ENCODE assay signal across 14 cellular contexts in the genomic region with DNA sequence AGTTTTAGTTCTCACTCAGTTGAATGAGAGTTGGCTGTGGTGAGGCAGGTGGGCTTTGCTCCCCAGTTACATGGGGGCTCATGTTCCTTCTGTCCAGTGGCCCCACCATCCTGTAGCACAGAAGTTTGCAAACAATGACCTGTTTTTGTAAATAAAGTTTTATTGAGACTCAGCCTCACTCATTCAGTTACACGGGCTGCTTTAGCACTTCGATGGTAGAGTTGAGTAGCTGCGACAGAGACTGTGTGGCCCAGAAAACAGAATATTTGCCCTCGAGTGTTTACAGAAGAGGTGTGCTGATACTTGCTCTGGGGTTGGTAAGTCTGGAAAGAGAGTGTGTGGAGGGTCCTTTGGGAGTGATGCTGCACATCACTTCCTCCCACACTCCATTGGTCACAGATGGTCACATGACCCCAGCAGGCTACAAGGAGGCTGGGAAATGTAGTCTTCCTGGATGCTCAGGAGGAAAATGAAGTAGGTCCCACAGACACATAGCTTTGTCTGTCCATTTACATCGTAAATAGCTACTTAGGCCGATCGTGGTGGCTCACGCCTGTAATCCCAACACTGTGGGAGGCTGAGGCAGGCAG. TPM values are rescaled to one million over a fixed set of nuclear protein-coding genes. Genes with fewer than 3 reads are reported as not detected.
DNase-seq lines count a peak whose midpoint lies in the region; ATAC-seq and TF ChIP-seq lines count a peak whose summit lies in the region.
"Had no signal": no experiment of that assay in that cellular context is flagged by ENCODE, and none has a peak within 500 bp of the region (broad histone marks: within the 10 kb centered on the region; RNA-seq: fewer than 3 reads in every experiment).

No MANE protein-coding gene starts in this region.

- no peak overlapping the region for H2AFZ ChIP-seq in SK-N-SH (ENCODE audit: low read depth)

- WGBS in SK-N-SH (ENCODE audit: low lambda C conversion rate): 76% methylated on average over 8 of the region's 8 CpGs
- WGBS in aorta, 2 donors: 78 to 82% methylated on average over 8 of the region's 8 CpGs

- no peak overlapping the region for H3K9ac ChIP-seq in SK-N-SH

- H3K9me3 Mint-ChIP-seq in activated CD4-positive, alpha-beta T cell treated with anti-CD3 and anti-CD28 coated beads, Interleukin-2, amount 10 ng/mL, durations not matched to agents 24 days and 14 days: no peaks in the 10 kb centered on the region
- H3K9me3 Mint-ChIP-seq: activated T-cell treated with anti-CD3 and anti-CD28 coated beads, Interleukin-2, amount 50 U/mL, for 24 hours had no signal

- H3K4me3 Mint-ChIP-seq in activated CD4-positive, alpha-beta T cell treated with anti-CD3 and anti-CD28 coated beads, Interleukin-2, amount 10 ng/mL, durations not matched to agents 24 days and 14 days: no peak overlapping the region
- H3K4me3 Mint-ChIP-seq: activated T-cell treated with anti-CD3 and anti-CD28 coated beads, Interleukin-2, amount 50 U/mL, for 24 hours; T-helper 17 cell had no signal

- no peaks in the 10 kb centered on the region for H3K79me2 ChIP-seq in SK-N-SH (ENCODE audit: insufficient read depth)

- no peaks in the 10 kb centered on the region for H3F3A ChIP-seq in SK-N-SH (replicated peaks; ENCODE audit: insufficient read depth)

- DNase-seq in EL (peak; percentile 24), HT1080 (ENCODE audit: low read depth) (peak; percentile 59), SK-N-SH (peak; percentile 75), left lobe of liver (ENCODE audit: low spot score) (peak; percentile 5), aorta (no peak), DMS79 (lab: John Stamatoyannopoulos, UW) (no peak), SIG-M5 (lab: John Stamatoyannopoulos, UW) (no peak)
- DNase-seq in activated CD4-positive, alpha-beta T cell treated with anti-CD3 and anti-CD28 coated beads, Interleukin-2, amount 10 ng/mL, durations not matched to agents 24 days and 14 days: no peak
- DNase-seq: activated T-cell treated with anti-CD3 and anti-CD28 coated beads, Interleukin-2, amount 50 U/mL, for 24 hours; GDM1; mammary epithelial cell; T-helper 17 cell had no signal

- H3K4me1 ChIP-seq in SK-N-SH (ENCODE audit: control insufficient read depth in 1 of 2, insufficient read depth in 2 of 2, low read depth in 1 of 2, low read length in 1 of 2) (peaks cover 0 to 11% of the 10 kb centered on the region in 2 experiments; a peak in 1 of 4 replicates), aorta (ENCODE audit: control insufficient read depth in 1 of 2, insufficient read depth in 2 of 2, low read length in 2 of 2) (no peaks in the 10 kb centered on the region)

- no peak for TF ChIP-seq CTCF in SK-N-SH (IDR thresholded peaks at IDR 0.05)

- H3K9me3 ChIP-seq in SK-N-SH (no peaks in the 10 kb centered on the region), aorta (ENCODE audit: control insufficient read depth, low read length) (peaks cover 6% of the 10 kb centered on the region)

- CTCF ChIA-PET in SK-N-SH (lab: Yijun Ruan, JAX): interaction anchor here (0.6 to 6.1 kb wide), 5 partner anchors 9 to 40 kb away, joined by 3 to 52 read pairs (median 3); no protein-coding TSS in a partner anchor

- H3K36me3 Mint-ChIP-seq in activated CD4-positive, alpha-beta T cell treated with anti-CD3 and anti-CD28 coated beads, Interleukin-2, amount 10 ng/mL, durations not matched to agents 24 days and 14 days (ENCODE audit: low read depth): no peaks in the 10 kb centered on the region

- H3K27ac Mint-ChIP-seq in activated CD4-positive, alpha-beta T cell treated with anti-CD3 and anti-CD28 coated beads, Interleukin-2, amount 10 ng/mL, durations not matched to agents 24 days and 14 days: no peak overlapping the region
- H3K27ac Mint-ChIP-seq: activated T-cell treated with anti-CD3 and anti-CD28 coated beads, Interleukin-2, amount 50 U/mL, for 24 hours; T-helper 17 cell had no signal

- no peak for TF ChIP-seq EP300 in SK-N-SH (IDR thresholded peaks at IDR 0.05; ENCODE audit: borderline replicate concordance in 1 of 2, low read depth in 1 of 2, low read length in 1 of 2)

- intact Hi-C loops in aorta (cut with DNase I): no loop called here
- intact Hi-C loops in activated CD4-positive, alpha-beta T cell treated with anti-CD3 and anti-CD28 coated beads, Interleukin-2, amount 10 ng/mL, durations not matched to agents 24 days and 14 days (cut with micrococcal nuclease): no loop called here

- ATAC-seq in left lobe of liver (no peak), aorta (ENCODE audit: low FRiP score) (no peak)
- ATAC-seq: T-helper 17 cell had no signal

- POLR2A ChIA-PET in SK-N-SH (lab: Yijun Ruan, JAX): no interaction called here

- no peak overlapping the region for H3K4me2 ChIP-seq in SK-N-SH

- H3K27me3 Mint-ChIP-seq in activated CD4-positive, alpha-beta T cell treated with anti-CD3 and anti-CD28 coated beads, Interleukin-2, amount 10 ng/mL, durations not matched to agents 24 days and 14 days: peaks cover 7% of the 10 kb centered on the region

- no peaks in the 10 kb centered on the region for H3K9me2 ChIP-seq in SK-N-SH

- H3K27me3 ChIP-seq in SK-N-SH (ENCODE audit: insufficient read depth) (peaks cover 5% of the 10 kb centered on the region; the same call in 1 of the 2 replicates), aorta (ENCODE audit: control insufficient read depth in 1 of 2, insufficient read depth in 2 of 2, low read length in 1 of 2) (no peaks in the 10 kb centered on the region)

- no peak for TF ChIP-seq RAD21 in SK-N-SH (IDR thresholded peaks at IDR 0.05; ENCODE audit: low read length)

- H3K27ac ChIP-seq in SK-N-SH (ENCODE audit: low read depth in 2 of 2, low read length in 1 of 2): no peak overlapping the region
- H3K27ac ChIP-seq in aorta (ENCODE audit: low read depth in 1 of 2, low read length in 2 of 2): no peak overlapping the region

- no peak overlapping the region for H3K4me3 ChIP-seq in SK-N-SH (ENCODE audit: low read depth in 2 of 2, low read length in 1 of 2)
- H3K4me3 ChIP-seq in aorta (ENCODE audit: low read length in 2 of 2): no peak overlapping the region

- no peaks in the 10 kb centered on the region for H3K4me1 Mint-ChIP-seq in activated CD4-positive, alpha-beta T cell treated with anti-CD3 and anti-CD28 coated beads, Interleukin-2, amount 10 ng/mL, durations not matched to agents 24 days and 14 days

- H3K36me3 ChIP-seq in SK-N-SH (replicated peaks in 1 of 2; ENCODE audit: control insufficient read depth in 1 of 2, insufficient read depth in 2 of 2, low read length in 1 of 2): no peaks in the 10 kb centered on the region
- no peaks in the 10 kb centered on the region for H3K36me3 ChIP-seq in aorta (ENCODE audit: control insufficient read depth in 1 of 2, insufficient read depth in 2 of 2, low read length in 1 of 2)

- H4K20me1 ChIP-seq in SK-N-SH (ENCODE audit: insufficient read depth): no peaks in the 10 kb centered on the region

TF ChIP-seq in SK-N-SH, 30 proteins besides CTCF, POLR2A, EP300 and RAD21:
- no peak for TF ChIP-seq POLR2AphosphoS5 (IDR thresholded peaks at IDR 0.05; ENCODE audit: low read depth, low read length)
- TF ChIP-seq, protein P1, sequence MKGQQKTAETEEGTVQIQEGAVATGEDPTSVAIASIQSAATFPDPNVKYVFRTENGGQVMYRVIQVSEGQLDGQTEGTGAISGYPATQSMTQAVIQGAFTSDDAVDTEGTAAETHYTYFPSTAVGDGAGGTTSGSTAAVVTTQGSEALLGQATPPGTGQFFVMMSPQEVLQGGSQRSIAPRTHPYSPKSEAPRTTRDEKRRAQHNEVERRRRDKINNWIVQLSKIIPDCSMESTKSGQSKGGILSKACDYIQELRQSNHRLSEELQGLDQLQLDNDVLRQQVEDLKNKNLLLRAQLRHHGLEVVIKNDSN (IDR thresholded peaks at IDR 0.05; ENCODE audit: borderline replicate concordance, low read depth): peak; percentile 86

RNA-seq across cellular contexts. Expression of gene IFT27, which starts 34.6 kb away (rescaled TPM):
- total RNA-seq in HT1080 (2014; rRNA removed; shearing (Covaris generic)): 0.10 and 0.29 TPM in 2 replicates
- polyA plus RNA-seq in HT1080 (2015; cell fraction: cytosol; rRNA removed): 1.1 and 1.6 TPM in 2 replicates
- polyA plus RNA-seq in HT1080 (2015; cell fraction: nucleus; rRNA removed): 3.0 and 6.0 TPM in 2 replicates
- polyA plus RNA-seq in SK-N-SH (2012; rRNA removed) (29.4 and 31.5 TPM in 2 replicates), aorta (10 to 100 TPM in 1 of 2 donors, 1 to 10 TPM in 1; 9.5 to 23.3 TPM)
- polyA plus RNA-seq in SK-N-SH (2012; cell fraction: cytosol; rRNA removed): 17.5 and 19.3 TPM in 2 replicates
- 99.3 and 119 TPM in 2 replicates for polyA plus RNA-seq in SK-N-SH (2012; cell fraction: nucleus; rRNA removed)
- total RNA-seq in left lobe of liver (14.9 TPM), aorta (10 to 100 TPM; 16.1 to 27.4 TPM)
- 26.3 and 28.5 TPM in 2 replicates for total RNA-seq in activated CD4-positive, alpha-beta T cell treated with anti-CD3 and anti-CD28 coated beads, Interleukin-2, amount 10 ng/mL, durations not matched to agents 24 days and 14 days

RNA-seq across cellular contexts. Expression of gene CACNG2, which starts 37.7 kb away (rescaled TPM):
- total RNA-seq in HT1080 (2014; rRNA removed; shearing (Covaris generic)): not detected in 2 replicates
- polyA plus RNA-seq in HT1080 (2015; cell fraction: cytosol; rRNA removed): not detected in 2 replicates
- not detected in 2 replicates for polyA plus RNA-seq in HT1080 (2015; cell fraction: nucleus; rRNA removed)
- 0.03 TPM in 1 of 2 replicates, not detected in the other for polyA plus RNA-seq in SK-N-SH (2012; rRNA removed)
- polyA plus RNA-seq in SK-N-SH (2012; cell fraction: cytosol; rRNA removed): 0.01 TPM in 2 replicates
- polyA plus RNA-seq in SK-N-SH (2012; cell fraction: nucleus; rRNA removed): not detected in 2 replicates
- total RNA-seq in left lobe of liver: not detected
- total RNA-seq in aorta: not detected
- under 1 TPM in 1 of 2 donors, not detected in 1; 0.13 TPM for polyA plus RNA-seq in aorta
- total RNA-seq in activated CD4-positive, alpha-beta T cell treated with anti-CD3 and anti-CD28 coated beads, Interleukin-2, amount 10 ng/mL, durations not matched to agents 24 days and 14 days: not detected in 2 replicates
- total RNA-seq: mammary epithelial cell, NCI-H460, pulmonary artery endothelial cell, T-helper 17 cell had no signal
- polyA plus RNA-seq: mammary epithelial cell had no signal

Comparison
In these comparisons a context has a peak if more than half of its experiments do, and no peak if none do; other contexts are left out.
1. DNase-seq: peak in EL (single experiment), HT1080 (single experiment), SK-N-SH (single experiment) and left lobe of liver (single experiment); none in aorta (0 of 2), activated CD4-positive, alpha-beta T cell treated with anti-CD3 and anti-CD28 coated beads, Interleukin-2, amount 10 ng/mL, durations not matched to agents 24 days and 14 days (single experiment), DMS79 (single experiment) and SIG-M5 (single experiment).
2. RNA of gene IFT27, which starts 34.6 kb away (total RNA-seq): 16.1 to 27.4 TPM in aorta, 26.3 to 28.5 TPM in activated CD4-positive, alpha-beta T cell treated with anti-CD3 and anti-CD28 coated beads, Interleukin-2, amount 10 ng/mL, durations not matched to agents 24 days and 14 days and 14.9 TPM in left lobe of liver (single experiment); 0.10 to 0.29 TPM in HT1080; every median in the first group is over 10 times any median in the second.